In the genomic region with DNA sequence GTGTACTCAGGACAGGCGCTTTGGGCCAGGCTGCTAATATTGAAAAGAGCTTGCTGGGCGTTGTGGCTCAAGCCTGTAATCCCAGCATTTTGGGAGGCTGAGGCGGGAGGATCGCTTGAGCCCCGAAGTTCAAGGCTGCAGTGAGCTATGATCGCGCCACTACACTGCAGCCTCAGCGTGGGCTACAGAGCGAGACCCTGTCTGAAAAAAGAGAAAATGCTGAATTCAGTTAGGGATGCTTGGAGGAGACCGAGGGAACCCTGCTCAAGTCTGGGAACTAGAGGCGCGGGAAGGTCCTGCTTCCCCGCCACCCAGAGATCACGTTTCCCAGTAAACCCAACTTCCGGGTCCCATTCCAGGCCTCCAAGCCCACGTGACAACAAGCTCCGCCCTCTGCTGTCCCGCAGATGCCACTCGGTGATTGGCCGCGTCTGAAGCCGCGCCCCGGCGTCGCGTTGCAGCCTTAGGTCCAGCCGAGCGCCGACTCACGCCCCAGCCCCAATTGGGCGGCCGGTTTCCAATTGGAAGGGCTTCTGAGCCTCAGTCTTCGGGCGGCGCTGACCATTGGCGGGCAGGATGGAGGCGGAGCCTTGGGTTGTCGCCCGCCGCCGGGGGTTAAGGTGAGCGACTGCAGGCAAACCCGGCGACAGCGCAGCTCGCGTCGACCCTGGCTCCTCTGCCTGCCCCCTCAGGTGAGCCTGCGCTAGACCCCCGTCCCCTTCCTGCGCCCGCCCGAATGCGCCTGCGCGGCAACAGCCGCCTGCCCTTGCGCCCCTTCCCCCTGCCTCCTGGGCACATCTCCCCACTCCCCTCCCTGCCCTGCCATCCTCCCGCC, we compare ENCODE assay signal across 1 cellular context.
A peak's percentile ranks its signal among the peaks of the same experiment; 100 is the strongest.
TF ChIP-seq lines count a peak whose summit lies in the region.

A gene with protein sequence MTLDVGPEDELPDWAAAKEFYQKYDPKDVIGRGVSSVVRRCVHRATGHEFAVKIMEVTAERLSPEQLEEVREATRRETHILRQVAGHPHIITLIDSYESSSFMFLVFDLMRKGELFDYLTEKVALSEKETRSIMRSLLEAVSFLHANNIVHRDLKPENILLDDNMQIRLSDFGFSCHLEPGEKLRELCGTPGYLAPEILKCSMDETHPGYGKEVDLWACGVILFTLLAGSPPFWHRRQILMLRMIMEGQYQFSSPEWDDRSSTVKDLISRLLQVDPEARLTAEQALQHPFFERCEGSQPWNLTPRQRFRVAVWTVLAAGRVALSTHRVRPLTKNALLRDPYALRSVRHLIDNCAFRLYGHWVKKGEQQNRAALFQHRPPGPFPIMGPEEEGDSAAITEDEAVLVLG (plus strand): TSS at position 627 of the 835 bp plus-strand sequence. CDS start 396 bp downstream, outside the sequence.

TF ChIP-seq in K562, 482 proteins besides CTCF, POLR2A, EP300 and RAD21 (continued from another document and continues in another):
- no peak for TF ChIP-seq SIRT6 (IDR thresholded peaks at IDR 0.05; ENCODE audit: low read depth, low read length)
- TF ChIP-seq SPI1 (IDR thresholded peaks at IDR 0.05; ENCODE audit: borderline replicate concordance, low read depth, low read length): no peak
- no peak for TF ChIP-seq NR1H2 (CRISPR knock-in tag; IDR thresholded peaks at IDR 0.05)
- TF ChIP-seq SOX6 (IDR thresholded peaks at IDR 0.05): no peak
- TF ChIP-seq NRF1 (conservative IDR thresholded peaks at IDR 0.05 in 1 of 2, IDR thresholded peaks at IDR 0.05 in 1 of 2): peak; percentile 90 to 92
- TF ChIP-seq RBM39 (optimal IDR thresholded peaks at IDR 0.05; ENCODE audit: low read depth, low read length): no peak
- TF ChIP-seq PHF20 (IDR thresholded peaks at IDR 0.05; ENCODE audit: partially characterized antibody): peak; percentile 94
- no peak for TF ChIP-seq WHSC1 (IDR thresholded peaks at IDR 0.05; ENCODE audit: low read length)
- peak; percentile 67; the same call in 1 of the 2 replicates for TF ChIP-seq SMAD4 (CRISPR knock-in tag; conservative IDR thresholded peaks at IDR 0.05)
- no peak for TF ChIP-seq YBX1 (IDR thresholded peaks at IDR 0.05)
- TF ChIP-seq KAT8 (IDR thresholded peaks at IDR 0.05; ENCODE audit: low read depth): no peak
- TF ChIP-seq KLF1 (tag; IDR thresholded peaks at IDR 0.05): peak; percentile 53; the same call in 1 of the 2 replicates
- no peak for TF ChIP-seq ZNF830 (CRISPR knock-in tag; IDR thresholded peaks at IDR 0.05)
- TF ChIP-seq ZNF707 (CRISPR knock-in tag; conservative IDR thresholded peaks at IDR 0.05): no peak
- no peak for TF ChIP-seq ZNF282 (CRISPR knock-in tag; IDR thresholded peaks at IDR 0.05)
- TF ChIP-seq ZNF197 (CRISPR knock-in tag; IDR thresholded peaks at IDR 0.05; ENCODE audit: low read depth): no peak
- TF ChIP-seq EP400 (IDR thresholded peaks at IDR 0.05): peak; percentile 86
- no peak for TF ChIP-seq ZNF436 (CRISPR knock-in tag; IDR thresholded peaks at IDR 0.05)
- TF ChIP-seq NFIX (CRISPR knock-in tag; IDR thresholded peaks at IDR 0.05; ENCODE audit: low read depth): no peak
- TF ChIP-seq, protein P1, sequence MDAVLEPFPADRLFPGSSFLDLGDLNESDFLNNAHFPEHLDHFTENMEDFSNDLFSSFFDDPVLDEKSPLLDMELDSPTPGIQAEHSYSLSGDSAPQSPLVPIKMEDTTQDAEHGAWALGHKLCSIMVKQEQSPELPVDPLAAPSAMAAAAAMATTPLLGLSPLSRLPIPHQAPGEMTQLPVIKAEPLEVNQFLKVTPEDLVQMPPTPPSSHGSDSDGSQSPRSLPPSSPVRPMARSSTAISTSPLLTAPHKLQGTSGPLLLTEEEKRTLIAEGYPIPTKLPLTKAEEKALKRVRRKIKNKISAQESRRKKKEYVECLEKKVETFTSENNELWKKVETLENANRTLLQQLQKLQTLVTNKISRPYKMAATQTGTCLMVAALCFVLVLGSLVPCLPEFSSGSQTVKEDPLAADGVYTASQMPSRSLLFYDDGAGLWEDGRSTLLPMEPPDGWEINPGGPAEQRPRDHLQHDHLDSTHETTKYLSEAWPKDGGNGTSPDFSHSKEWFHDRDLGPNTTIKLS (IDR thresholded peaks at IDR 0.05; ENCODE audit: borderline replicate concordance, low read depth): peak; percentile 61; the same call in 1 of the 2 replicates
- TF ChIP-seq ZNF444 (CRISPR knock-in tag; IDR thresholded peaks at IDR 0.05): 0 out of 2 replicates have a peak, but pooled peaks have one; percentile 38
- no peak for TF ChIP-seq TGIF2 (CRISPR knock-in tag; IDR thresholded peaks at IDR 0.05)
- TF ChIP-seq RAD51 (IDR thresholded peaks at IDR 0.05; ENCODE audit: borderline replicate concordance, low read depth): peak; percentile 97
- TF ChIP-seq NR4A1 (CRISPR knock-in tag; IDR thresholded peaks at IDR 0.05): no peak
- TF ChIP-seq NR4A1 (tag; IDR thresholded peaks at IDR 0.05): 0 out of 2 replicates have a peak, but pooled peaks have one; percentile 45
- no peak for TF ChIP-seq ZNF699 (CRISPR knock-in tag; IDR thresholded peaks at IDR 0.05; ENCODE audit: insufficient replicate concordance)
- no peak for TF ChIP-seq STAG1 (CRISPR knock-in tag; IDR thresholded peaks at IDR 0.05; ENCODE audit: borderline replicate concordance)
- TF ChIP-seq, protein P2, sequence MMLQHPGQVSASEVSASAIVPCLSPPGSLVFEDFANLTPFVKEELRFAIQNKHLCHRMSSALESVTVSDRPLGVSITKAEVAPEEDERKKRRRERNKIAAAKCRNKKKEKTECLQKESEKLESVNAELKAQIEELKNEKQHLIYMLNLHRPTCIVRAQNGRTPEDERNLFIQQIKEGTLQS (IDR thresholded peaks at IDR 0.05): no peak; the same call in 1 of the 2 replicates
- TF ChIP-seq, protein P2 (CRISPR knock-in tag; conservative IDR thresholded peaks at IDR 0.05): no peak
- 0 out of 2 replicates have a peak, but pooled peaks have one; percentile 11 for TF ChIP-seq RUNX1 (IDR thresholded peaks at IDR 0.05; ENCODE audit: low read depth)
- TF ChIP-seq RBFOX2 (IDR thresholded peaks at IDR 0.05; ENCODE audit: low read depth, low read length): peak; percentile 90
- TF ChIP-seq, protein P3, sequence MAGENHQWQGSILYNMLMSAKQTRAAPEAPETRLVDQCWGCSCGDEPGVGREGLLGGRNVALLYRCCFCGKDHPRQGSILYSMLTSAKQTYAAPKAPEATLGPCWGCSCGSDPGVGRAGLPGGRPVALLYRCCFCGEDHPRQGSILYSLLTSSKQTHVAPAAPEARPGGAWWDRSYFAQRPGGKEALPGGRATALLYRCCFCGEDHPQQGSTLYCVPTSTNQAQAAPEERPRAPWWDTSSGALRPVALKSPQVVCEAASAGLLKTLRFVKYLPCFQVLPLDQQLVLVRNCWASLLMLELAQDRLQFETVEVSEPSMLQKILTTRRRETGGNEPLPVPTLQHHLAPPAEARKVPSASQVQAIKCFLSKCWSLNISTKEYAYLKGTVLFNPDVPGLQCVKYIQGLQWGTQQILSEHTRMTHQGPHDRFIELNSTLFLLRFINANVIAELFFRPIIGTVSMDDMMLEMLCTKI (IDR thresholded peaks at IDR 0.05; ENCODE audit: partially characterized antibody): no peak
- TF ChIP-seq, protein P4, sequence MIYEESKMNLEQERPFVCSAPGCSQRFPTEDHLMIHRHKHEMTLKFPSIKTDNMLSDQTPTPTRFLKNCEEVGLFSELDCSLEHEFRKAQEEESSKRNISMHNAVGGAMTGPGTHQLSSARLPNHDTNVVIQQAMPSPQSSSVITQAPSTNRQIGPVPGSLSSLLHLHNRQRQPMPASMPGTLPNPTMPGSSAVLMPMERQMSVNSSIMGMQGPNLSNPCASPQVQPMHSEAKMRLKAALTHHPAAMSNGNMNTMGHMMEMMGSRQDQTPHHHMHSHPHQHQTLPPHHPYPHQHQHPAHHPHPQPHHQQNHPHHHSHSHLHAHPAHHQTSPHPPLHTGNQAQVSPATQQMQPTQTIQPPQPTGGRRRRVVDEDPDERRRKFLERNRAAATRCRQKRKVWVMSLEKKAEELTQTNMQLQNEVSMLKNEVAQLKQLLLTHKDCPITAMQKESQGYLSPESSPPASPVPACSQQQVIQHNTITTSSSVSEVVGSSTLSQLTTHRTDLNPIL (CRISPR knock-in tag; IDR thresholded peaks at IDR 0.05): no peak
- TF ChIP-seq NFYB (IDR thresholded peaks at IDR 0.05; ENCODE audit: extremely low read depth, insufficient read length): peak; percentile 69
- TF ChIP-seq, protein P5, sequence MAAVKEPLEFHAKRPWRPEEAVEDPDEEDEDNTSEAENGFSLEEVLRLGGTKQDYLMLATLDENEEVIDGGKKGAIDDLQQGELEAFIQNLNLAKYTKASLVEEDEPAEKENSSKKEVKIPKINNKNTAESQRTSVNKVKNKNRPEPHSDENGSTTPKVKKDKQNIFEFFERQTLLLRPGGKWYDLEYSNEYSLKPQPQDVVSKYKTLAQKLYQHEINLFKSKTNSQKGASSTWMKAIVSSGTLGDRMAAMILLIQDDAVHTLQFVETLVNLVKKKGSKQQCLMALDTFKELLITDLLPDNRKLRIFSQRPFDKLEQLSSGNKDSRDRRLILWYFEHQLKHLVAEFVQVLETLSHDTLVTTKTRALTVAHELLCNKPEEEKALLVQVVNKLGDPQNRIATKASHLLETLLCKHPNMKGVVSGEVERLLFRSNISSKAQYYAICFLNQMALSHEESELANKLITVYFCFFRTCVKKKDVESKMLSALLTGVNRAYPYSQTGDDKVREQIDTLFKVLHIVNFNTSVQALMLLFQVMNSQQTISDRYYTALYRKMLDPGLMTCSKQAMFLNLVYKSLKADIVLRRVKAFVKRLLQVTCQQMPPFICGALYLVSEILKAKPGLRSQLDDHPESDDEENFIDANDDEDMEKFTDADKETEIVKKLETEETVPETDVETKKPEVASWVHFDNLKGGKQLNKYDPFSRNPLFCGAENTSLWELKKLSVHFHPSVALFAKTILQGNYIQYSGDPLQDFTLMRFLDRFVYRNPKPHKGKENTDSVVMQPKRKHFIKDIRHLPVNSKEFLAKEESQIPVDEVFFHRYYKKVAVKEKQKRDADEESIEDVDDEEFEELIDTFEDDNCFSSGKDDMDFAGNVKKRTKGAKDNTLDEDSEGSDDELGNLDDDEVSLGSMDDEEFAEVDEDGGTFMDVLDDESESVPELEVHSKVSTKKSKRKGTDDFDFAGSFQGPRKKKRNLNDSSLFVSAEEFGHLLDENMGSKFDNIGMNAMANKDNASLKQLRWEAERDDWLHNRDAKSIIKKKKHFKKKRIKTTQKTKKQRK (IDR thresholded peaks at IDR 0.05; ENCODE audit: borderline replicate concordance, low read depth, low read length): no peak
- TF ChIP-seq, protein P6, sequence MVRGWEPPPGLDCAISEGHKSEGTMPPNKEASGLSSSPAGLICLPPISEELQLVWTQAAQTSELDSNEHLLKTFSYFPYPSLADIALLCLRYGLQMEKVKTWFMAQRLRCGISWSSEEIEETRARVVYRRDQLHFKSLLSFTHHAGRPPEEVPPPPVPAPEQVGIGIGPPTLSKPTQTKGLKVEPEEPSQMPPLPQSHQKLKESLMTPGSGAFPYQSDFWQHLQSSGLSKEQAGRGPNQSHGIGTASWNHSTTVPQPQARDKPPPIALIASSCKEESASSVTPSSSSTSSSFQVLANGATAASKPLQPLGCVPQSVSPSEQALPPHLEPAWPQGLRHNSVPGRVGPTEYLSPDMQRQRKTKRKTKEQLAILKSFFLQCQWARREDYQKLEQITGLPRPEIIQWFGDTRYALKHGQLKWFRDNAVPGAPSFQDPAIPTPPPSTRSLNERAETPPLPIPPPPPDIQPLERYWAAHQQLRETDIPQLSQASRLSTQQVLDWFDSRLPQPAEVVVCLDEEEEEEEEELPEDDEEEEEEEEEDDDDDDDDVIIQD (CRISPR knock-in tag; IDR thresholded peaks at IDR 0.05): no peak
- TF ChIP-seq, protein P7, sequence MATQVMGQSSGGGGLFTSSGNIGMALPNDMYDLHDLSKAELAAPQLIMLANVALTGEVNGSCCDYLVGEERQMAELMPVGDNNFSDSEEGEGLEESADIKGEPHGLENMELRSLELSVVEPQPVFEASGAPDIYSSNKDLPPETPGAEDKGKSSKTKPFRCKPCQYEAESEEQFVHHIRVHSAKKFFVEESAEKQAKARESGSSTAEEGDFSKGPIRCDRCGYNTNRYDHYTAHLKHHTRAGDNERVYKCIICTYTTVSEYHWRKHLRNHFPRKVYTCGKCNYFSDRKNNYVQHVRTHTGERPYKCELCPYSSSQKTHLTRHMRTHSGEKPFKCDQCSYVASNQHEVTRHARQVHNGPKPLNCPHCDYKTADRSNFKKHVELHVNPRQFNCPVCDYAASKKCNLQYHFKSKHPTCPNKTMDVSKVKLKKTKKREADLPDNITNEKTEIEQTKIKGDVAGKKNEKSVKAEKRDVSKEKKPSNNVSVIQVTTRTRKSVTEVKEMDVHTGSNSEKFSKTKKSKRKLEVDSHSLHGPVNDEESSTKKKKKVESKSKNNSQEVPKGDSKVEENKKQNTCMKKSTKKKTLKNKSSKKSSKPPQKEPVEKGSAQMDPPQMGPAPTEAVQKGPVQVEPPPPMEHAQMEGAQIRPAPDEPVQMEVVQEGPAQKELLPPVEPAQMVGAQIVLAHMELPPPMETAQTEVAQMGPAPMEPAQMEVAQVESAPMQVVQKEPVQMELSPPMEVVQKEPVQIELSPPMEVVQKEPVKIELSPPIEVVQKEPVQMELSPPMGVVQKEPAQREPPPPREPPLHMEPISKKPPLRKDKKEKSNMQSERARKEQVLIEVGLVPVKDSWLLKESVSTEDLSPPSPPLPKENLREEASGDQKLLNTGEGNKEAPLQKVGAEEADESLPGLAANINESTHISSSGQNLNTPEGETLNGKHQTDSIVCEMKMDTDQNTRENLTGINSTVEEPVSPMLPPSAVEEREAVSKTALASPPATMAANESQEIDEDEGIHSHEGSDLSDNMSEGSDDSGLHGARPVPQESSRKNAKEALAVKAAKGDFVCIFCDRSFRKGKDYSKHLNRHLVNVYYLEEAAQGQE (CRISPR knock-in tag; IDR thresholded peaks at IDR 0.05; ENCODE audit: low read depth): no peak
- TF ChIP-seq, protein P8, sequence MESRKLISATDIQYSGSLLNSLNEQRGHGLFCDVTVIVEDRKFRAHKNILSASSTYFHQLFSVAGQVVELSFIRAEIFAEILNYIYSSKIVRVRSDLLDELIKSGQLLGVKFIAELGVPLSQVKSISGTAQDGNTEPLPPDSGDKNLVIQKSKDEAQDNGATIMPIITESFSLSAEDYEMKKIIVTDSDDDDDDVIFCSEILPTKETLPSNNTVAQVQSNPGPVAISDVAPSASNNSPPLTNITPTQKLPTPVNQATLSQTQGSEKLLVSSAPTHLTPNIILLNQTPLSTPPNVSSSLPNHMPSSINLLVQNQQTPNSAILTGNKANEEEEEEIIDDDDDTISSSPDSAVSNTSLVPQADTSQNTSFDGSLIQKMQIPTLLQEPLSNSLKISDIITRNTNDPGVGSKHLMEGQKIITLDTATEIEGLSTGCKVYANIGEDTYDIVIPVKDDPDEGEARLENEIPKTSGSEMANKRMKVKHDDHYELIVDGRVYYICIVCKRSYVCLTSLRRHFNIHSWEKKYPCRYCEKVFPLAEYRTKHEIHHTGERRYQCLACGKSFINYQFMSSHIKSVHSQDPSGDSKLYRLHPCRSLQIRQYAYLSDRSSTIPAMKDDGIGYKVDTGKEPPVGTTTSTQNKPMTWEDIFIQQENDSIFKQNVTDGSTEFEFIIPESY (CRISPR knock-in tag; IDR thresholded peaks at IDR 0.05): peak; percentile 34; the same call in 1 of the 2 replicates
- TF ChIP-seq ZNF263 (CRISPR knock-in tag; IDR thresholded peaks at IDR 0.05; ENCODE audit: borderline replicate concordance): 0 out of 2 replicates have a peak, but pooled peaks have one; percentile 36
- peak; percentile 48; the same call in 1 of the 2 replicates for TF ChIP-seq RB1 (IDR thresholded peaks at IDR 0.05; ENCODE audit: low read depth)
- TF ChIP-seq TRIM24 (IDR thresholded peaks at IDR 0.05): no peak
- TF ChIP-seq CBX5 (IDR thresholded peaks at IDR 0.05; ENCODE audit: borderline replicate concordance, low read depth): no peak
- TF ChIP-seq ZBED1 (IDR thresholded peaks at IDR 0.05): no peak
- no peak for TF ChIP-seq CBX3 (IDR thresholded peaks at IDR 0.05; ENCODE audit: borderline replicate concordance in 1 of 2, low read length in 2 of 2)
- no peak for TF ChIP-seq BMI1 (IDR thresholded peaks at IDR 0.05; ENCODE audit: low read length)
